ENCODE assay signal across 6 cellular contexts in genomic region chr22:20117656-20118571, GRCh38.
DNase-seq lines count a peak whose midpoint lies in the region; TF ChIP-seq lines count a peak whose summit lies in the region.

No MANE protein-coding gene starts in this region.

- no peak overlapping the region for H2AFZ ChIP-seq in SU-DHL-6 (ENCODE audit: low read depth, low read length, severe bottlenecking)

- peak overlapping the region; percentile 95 for H3K4me3 ChIP-seq in SU-DHL-6 (ENCODE audit: insufficient read depth, low read length, poor library complexity, severe bottlenecking)
- peak overlapping the region; percentile 70 to 77 for H3K4me3 ChIP-seq in duodenal mucosa (ENCODE audit: low read depth in 1 of 2, low read length in 2 of 2)
- H3K4me3 ChIP-seq in rectal smooth muscle tissue (ENCODE audit: low read length) = peak overlapping the region; percentile 78

- peak overlapping the region; percentile 83 for H3K4me2 ChIP-seq in SU-DHL-6 (ENCODE audit: low read depth, low read length, poor library complexity, severe bottlenecking)

- H3K9me2 ChIP-seq in SU-DHL-6 (replicated peaks; ENCODE audit: insufficient read depth, low read length) = no peaks in the 10 kb centered on the region

- DNase-seq in NOMO-1 treated with dmso at 0.1 percent for 144 hours (lab: John Stamatoyannopoulos, UW; ENCODE audit: unreplicated experiment) = peak; percentile 14
- DNase-seq in NOMO-1 treated with DMSO at 0.1 percent for 48 hours (lab: John Stamatoyannopoulos, UW; ENCODE audit: unreplicated experiment) = no peak
- no peak for DNase-seq in NCI-H2029 (lab: John Stamatoyannopoulos, UW)

- H3F3A ChIP-seq in SU-DHL-6 (ENCODE audit: insufficient read depth) = no peaks in the 10 kb centered on the region

- H3K27me3 ChIP-seq in SU-DHL-6 (ENCODE audit: low read length) (no peaks in the 10 kb centered on the region), duodenal mucosa (ENCODE audit: control insufficient read depth in 1 of 2, insufficient read depth in 2 of 2, low read length in 2 of 2) (no peaks in the 10 kb centered on the region), rectal smooth muscle tissue (ENCODE audit: control insufficient read depth, insufficient read depth, low read length) (no peaks in the 10 kb centered on the region)

- H3K9me3 ChIP-seq in SU-DHL-6 (ENCODE audit: insufficient read depth, low read length) (no peaks in the 10 kb centered on the region), duodenal mucosa (ENCODE audit: control insufficient read depth in 1 of 2, low read length in 2 of 2) (no peaks in the 10 kb centered on the region)

- TF ChIP-seq CTCF in SU-DHL-6 (IDR thresholded peaks at IDR 0.05; ENCODE audit: insufficient read depth, low read length, poor library complexity, severe bottlenecking) = no peak

- H3K79me2 ChIP-seq in SU-DHL-6 (ENCODE audit: insufficient read depth, low read length) = peaks cover 57% of the 10 kb centered on the region

- H3K4me1 ChIP-seq in duodenal mucosa (ENCODE audit: control insufficient read depth in 1 of 2, insufficient read depth in 2 of 2, low read length in 2 of 2) (peaks cover 21 to 28% of the 10 kb centered on the region in 2 donors), rectal smooth muscle tissue (ENCODE audit: control insufficient read depth, insufficient read depth, low read length) (peaks cover 10% of the 10 kb centered on the region)

- peak overlapping the region; percentile 99 for H3K9ac ChIP-seq in SU-DHL-6 (ENCODE audit: low read length)
- H3K9ac ChIP-seq in duodenal mucosa (ENCODE audit: low read depth in 1 of 2, low read length in 2 of 2) = peak overlapping the region; percentile 51 to 68
- peak overlapping the region; percentile 30 for H3K9ac ChIP-seq in rectal smooth muscle tissue (ENCODE audit: low read length)

- H3K36me3 ChIP-seq in SU-DHL-6 (ENCODE audit: low read length) (peaks cover 4% of the 10 kb centered on the region; the same call in 1 of the 2 replicates), duodenal mucosa (ENCODE audit: control insufficient read depth in 1 of 2, insufficient read depth in 2 of 2, low read length in 2 of 2) (peaks cover 21 to 62% of the 10 kb centered on the region in 2 donors), rectal smooth muscle tissue (ENCODE audit: control insufficient read depth, insufficient read depth, low read length) (peaks cover 25% of the 10 kb centered on the region)

- H3K27ac ChIP-seq in SU-DHL-6 (ENCODE audit: low read depth, low read length) = peak overlapping the region; percentile 50
- no peak overlapping the region for H3K27ac ChIP-seq in duodenal mucosa (ENCODE audit: low read depth, low read length)
- peak overlapping the region; percentile 64 for H3K27ac ChIP-seq in rectal smooth muscle tissue (ENCODE audit: low read depth, low read length)

- H4K20me1 ChIP-seq in SU-DHL-6 (ENCODE audit: low read depth, low read length) = no peaks in the 10 kb centered on the region

Comparison
In these comparisons a context has a peak if more than half of its experiments do, and no peak if none do; other contexts are left out.
1. H3K9ac ChIP-seq: peak in every context shown above with its lines; median percentile 99 in SU-DHL-6; 60 in duodenal mucosa; 30 in rectal smooth muscle tissue.